In the genomic region with DNA sequence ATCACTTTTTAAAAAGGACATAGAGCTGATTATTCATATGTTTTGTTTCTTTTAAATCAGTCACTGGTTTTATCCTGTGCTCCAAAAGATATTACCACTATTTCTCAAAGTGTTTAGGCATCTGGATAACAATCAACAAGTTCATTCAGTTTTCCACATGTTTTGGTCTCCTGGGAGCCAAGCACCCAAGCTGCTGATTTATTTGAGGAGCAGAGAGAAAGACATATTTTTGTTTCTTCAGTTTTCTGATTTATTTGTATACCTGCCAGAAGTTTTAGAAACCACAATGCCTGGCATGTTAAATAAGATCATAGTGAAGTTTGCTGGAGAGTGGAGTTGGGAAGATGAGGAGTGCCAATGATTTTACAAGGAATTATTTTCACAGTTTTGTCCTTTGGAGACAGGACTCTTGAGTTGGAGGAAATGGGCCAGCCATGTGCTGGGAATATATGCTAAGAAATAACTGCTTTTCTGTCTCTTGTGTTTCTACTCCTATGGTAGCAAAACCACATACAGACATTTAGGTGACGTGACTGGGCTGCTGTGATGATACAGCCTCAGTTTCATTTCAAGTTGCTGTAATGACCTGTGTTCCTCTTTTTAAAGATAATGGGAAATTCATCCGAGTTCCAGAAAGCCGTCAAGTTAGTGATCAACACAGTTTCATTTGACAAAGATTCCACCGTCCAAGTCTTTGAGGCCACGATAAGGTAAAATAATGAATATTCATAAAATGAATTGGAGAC, we compare ENCODE assay signal across 8 cellular contexts. TPM values are rescaled to one million over a fixed set of nuclear protein-coding genes. Genes with fewer than 3 reads are reported as not detected.
DNase-seq lines count a peak whose midpoint lies in the region; ATAC-seq and TF ChIP-seq lines count a peak whose summit lies in the region.

No MANE protein-coding gene starts in this region.

- H3K36me3 Mint-ChIP-seq in chondrocyte (ENCODE audit: low read depth): peaks cover 16% of the 10 kb centered on the region
- H3K36me3 Mint-ChIP-seq in type B pancreatic cell: peaks cover 50% of the 10 kb centered on the region

- H3K36me3 ChIP-seq in GM06990 (ENCODE audit: control insufficient read depth, insufficient read depth, low read length) (peaks cover 16% of the 10 kb centered on the region), KMS-11 (ENCODE audit: insufficient read depth) (no peaks in the 10 kb centered on the region)

- H3K4me3 ChIP-seq in GM06990 (replicated peaks; ENCODE audit: low read depth, low read length): no peak overlapping the region
- H3K4me3 ChIP-seq in KMS-11 (IDR thresholded peaks at IDR 0.05; ENCODE audit: insufficient read depth, low read depth, low read length): no peak overlapping the region

- H3K9me3 Mint-ChIP-seq in chondrocyte (ENCODE audit: low read depth): no peaks in the 10 kb centered on the region
- no peaks in the 10 kb centered on the region for H3K9me3 Mint-ChIP-seq in type B pancreatic cell

- peak overlapping the region; percentile 2; the same call in 1 of the 2 replicates for H3K4me2 ChIP-seq in KMS-11

- DNase-seq in GM06990 (ENCODE audit: extremely low read depth, insufficient read length): peak; percentile 39
- DNase-seq in chondrocyte (ENCODE audit: low spot score): no peak
- no peak for DNase-seq in NCI-H2029 treated with DMSO at 0.1 percent for 48 hours (lab: John Stamatoyannopoulos, UW)
- no peak for DNase-seq in type B pancreatic cell (ENCODE audit: extremely low spot score, unreplicated experiment)
- no peak for DNase-seq in inferior parietal cortex (ENCODE audit: extremely low spot score)
- DNase-seq in activated T-cell treated with anti-CD3 and anti-CD28 coated beads, Interleukin-2, amount 50 U/mL, for 1 hour: no peak

- peak overlapping the region; percentile 76 for H3K27ac Mint-ChIP-seq in chondrocyte (ENCODE audit: unreplicated experiment)
- H3K27ac Mint-ChIP-seq in type B pancreatic cell: no peak overlapping the region

- H4K20me1 ChIP-seq in KMS-11 (ENCODE audit: insufficient read depth): no peaks in the 10 kb centered on the region

- no peak overlapping the region for H3K9ac ChIP-seq in KMS-11

- H2AFZ ChIP-seq in KMS-11 (ENCODE audit: low read depth): no peak overlapping the region

- H3K27ac ChIP-seq in KMS-11: peak overlapping the region; percentile 83

- H3K4me3 Mint-ChIP-seq in chondrocyte (ENCODE audit: unreplicated experiment): no peak overlapping the region
- no peak overlapping the region for H3K4me3 Mint-ChIP-seq in type B pancreatic cell

- H3K4me1 ChIP-seq in KMS-11 (ENCODE audit: low read depth, poor library complexity, severe bottlenecking): peaks cover 64% of the 10 kb centered on the region

- no peaks in the 10 kb centered on the region for H3K27me3 Mint-ChIP-seq in chondrocyte (ENCODE audit: low read depth)
- no peaks in the 10 kb centered on the region for H3K27me3 Mint-ChIP-seq in type B pancreatic cell

- no peaks in the 10 kb centered on the region; the same call in 1 of the 2 replicates for H3K79me2 ChIP-seq in KMS-11 (ENCODE audit: insufficient read depth, low read depth)

- no peaks in the 10 kb centered on the region for H3K27me3 ChIP-seq in GM06990 (replicated peaks; ENCODE audit: control insufficient read depth, insufficient read depth, low read length)
- H3K27me3 ChIP-seq in KMS-11 (ENCODE audit: insufficient read depth, low read depth): no peaks in the 10 kb centered on the region

- H3K4me1 Mint-ChIP-seq in chondrocyte (ENCODE audit: low read depth) (peaks cover 74% of the 10 kb centered on the region), type B pancreatic cell (ENCODE audit: unreplicated experiment) (peaks cover 17% of the 10 kb centered on the region)

- peak; percentile 28 for ATAC-seq in GM21619 (IDR thresholded peaks at IDR 0.05; ENCODE audit: unreplicated experiment)

- TF ChIP-seq CTCF in GM06990 (IDR thresholded peaks at IDR 0.05; ENCODE audit: insufficient read depth, low read length, poor library complexity, severe bottlenecking) (no peak), KMS-11 (conservative IDR thresholded peaks at IDR 0.05; ENCODE audit: low read depth, low read length) (no peak), chondrocyte (IDR thresholded peaks at IDR 0.05) (no peak), type B pancreatic cell (conservative IDR thresholded peaks at IDR 0.05) (no peak)

RNA-seq across cellular contexts. Expression of gene EDEM1, which starts 11.7 kb away (rescaled TPM):
- total RNA-seq in chondrocyte: 39.0 to 51.2 TPM (median 49.1 TPM) in 3 replicates
- total RNA-seq in type B pancreatic cell (ENCODE audit: low replicate concordance): 20.2 and 35.1 TPM in 2 replicates
